Comparison of ENCODE assay signal across 14 cellular contexts in genomic region chr2:160576054-160576499, GRCh38.
DNase-seq lines count a peak whose midpoint lies in the region; ATAC-seq and TF ChIP-seq lines count a peak whose summit lies in the region.
"Had no signal": no experiment of that assay in that cellular context is flagged by ENCODE, and none has a peak within 500 bp of the region (broad histone marks: within the 10 kb centered on the region; RNA-seq: fewer than 3 reads in every experiment).

No MANE protein-coding gene starts in this region.

- H3K4me1 Mint-ChIP-seq in nephron progenitor cell = no peaks in the 10 kb centered on the region
- H3K4me1 Mint-ChIP-seq: activated T-helper 17 cell treated with anti-CD3 and anti-CD28 coated beads, Interleukin-2, amount 50 U/mL, for 72 hours; stimulated activated naive CD8-positive, alpha-beta T cell treated with anti-CD3 and anti-CD28 coated beads, Interleukin-15, amount 100 ng/mL, for 72 hours had no signal

- H3K27ac Mint-ChIP-seq in nephron progenitor cell = no peak overlapping the region
- H3K27ac Mint-ChIP-seq: activated T-helper 17 cell treated with anti-CD3 and anti-CD28 coated beads, Interleukin-2, amount 50 U/mL, for 72 hours; stimulated activated naive CD8-positive, alpha-beta T cell treated with anti-CD3 and anti-CD28 coated beads, Interleukin-15, amount 100 ng/mL, for 72 hours had no signal

- ATAC-seq in sciatic nerve = peak; percentile 85
- ATAC-seq in HG02884 (IDR thresholded peaks at IDR 0.05; ENCODE audit: unreplicated experiment) = no peak
- ATAC-seq: activated T-helper 17 cell treated with anti-CD3 and anti-CD28 coated beads, Interleukin-2, amount 50 U/mL, for 72 hours; stimulated activated naive CD8-positive, alpha-beta T cell treated with anti-CD3 and anti-CD28 coated beads, Interleukin-15, amount 100 ng/mL, for 72 hours had no signal

- peaks cover 25% of the 10 kb centered on the region for H3K9me3 Mint-ChIP-seq in nephron progenitor cell
- H3K9me3 Mint-ChIP-seq: stimulated activated naive CD8-positive, alpha-beta T cell treated with anti-CD3 and anti-CD28 coated beads, Interleukin-15, amount 100 ng/mL, for 72 hours had no signal

- H3K27me3 Mint-ChIP-seq in nephron progenitor cell (ENCODE audit: low read depth, poor library complexity) = peaks cover 3% of the 10 kb centered on the region
- H3K27me3 Mint-ChIP-seq: stimulated activated naive CD8-positive, alpha-beta T cell treated with anti-CD3 and anti-CD28 coated beads, Interleukin-15, amount 100 ng/mL, for 72 hours had no signal

- intact Hi-C loops in sciatic nerve (cut with DNase I) = no loop called here

- H3K4me3 Mint-ChIP-seq in nephron progenitor cell = no peak overlapping the region
- H3K4me3 Mint-ChIP-seq: activated T-helper 17 cell treated with anti-CD3 and anti-CD28 coated beads, Interleukin-2, amount 50 U/mL, for 72 hours; stimulated activated naive CD8-positive, alpha-beta T cell treated with anti-CD3 and anti-CD28 coated beads, Interleukin-15, amount 100 ng/mL, for 72 hours had no signal

- TF ChIP-seq CTCF in VCaP (conservative IDR thresholded peaks at IDR 0.05) = no peak
- TF ChIP-seq CTCF in nephron progenitor cell (IDR thresholded peaks at IDR 0.05) = no peak

- peak overlapping the region; percentile 60 for H3K27ac ChIP-seq in VCaP
- H3K27ac ChIP-seq: cardiac muscle cell, Peyer's patch had no signal

- H3K36me3 Mint-ChIP-seq in nephron progenitor cell (ENCODE audit: low read depth) = no peaks in the 10 kb centered on the region

- DNase-seq in GM03348 (ENCODE audit: low spot score) (peak; percentile 8), fibroblast of the conjunctiva (ENCODE audit: low read depth) (peak; percentile 14), sciatic nerve (ENCODE audit: low spot score) (no peak), nephron progenitor cell (no peak), NCI-H524 (lab: John Stamatoyannopoulos, UW) (no peak)
- DNase-seq: erythroblast; NCI-H524 treated with DMSO at 0.1 percent for 48 hours; Peyer's patch; stimulated activated naive CD8-positive, alpha-beta T cell treated with anti-CD3 and anti-CD28 coated beads, Interleukin-15, amount 100 ng/mL, for 72 hours; T-helper 9 cell had no signal

Comparison
In these comparisons a context has a peak if more than half of its experiments do, and no peak if none do; other contexts are left out.
1. DNase-seq: peak in GM03348 (single experiment) and fibroblast of the conjunctiva (single experiment); none in sciatic nerve (single experiment), nephron progenitor cell (single experiment) and NCI-H524 (0 of 2).